In genomic region chr2:168730391-168730790, GRCh38 we compare ENCODE assay signal across 1 cellular context.
TF ChIP-seq lines count a peak whose summit lies in the region.

No MANE protein-coding gene starts in this region.

TF ChIP-seq in HEK293, 187 proteins besides CTCF, POLR2A, EP300 and RAD21 (continued from another document):
- no peak for TF ChIP-seq ZNF26 (tag by site-specific recombination; IDR thresholded peaks at IDR 0.05)
- TF ChIP-seq, protein P1, sequence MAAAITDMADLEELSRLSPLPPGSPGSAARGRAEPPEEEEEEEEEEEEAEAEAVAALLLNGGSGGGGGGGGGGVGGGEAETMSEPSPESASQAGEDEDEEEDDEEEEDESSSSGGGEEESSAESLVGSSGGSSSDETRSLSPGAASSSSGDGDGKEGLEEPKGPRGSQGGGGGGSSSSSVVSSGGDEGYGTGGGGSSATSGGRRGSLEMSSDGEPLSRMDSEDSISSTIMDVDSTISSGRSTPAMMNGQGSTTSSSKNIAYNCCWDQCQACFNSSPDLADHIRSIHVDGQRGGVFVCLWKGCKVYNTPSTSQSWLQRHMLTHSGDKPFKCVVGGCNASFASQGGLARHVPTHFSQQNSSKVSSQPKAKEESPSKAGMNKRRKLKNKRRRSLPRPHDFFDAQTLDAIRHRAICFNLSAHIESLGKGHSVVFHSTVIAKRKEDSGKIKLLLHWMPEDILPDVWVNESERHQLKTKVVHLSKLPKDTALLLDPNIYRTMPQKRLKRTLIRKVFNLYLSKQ (tag by site-specific recombination; IDR thresholded peaks at IDR 0.05; ENCODE audit: borderline replicate concordance) = no peak
- TF ChIP-seq PBX3 (CRISPR knock-in tag; IDR thresholded peaks at IDR 0.05) = no peak
- no peak for TF ChIP-seq ZNF747 (tag by site-specific recombination; IDR thresholded peaks at IDR 0.05)
- no peak for TF ChIP-seq ZNF211 (tag by site-specific recombination; IDR thresholded peaks at IDR 0.05; ENCODE audit: low read depth)
- TF ChIP-seq ZNF449 (tag by site-specific recombination; IDR thresholded peaks at IDR 0.05) = peak; percentile 70; the same call in 1 of the 2 replicates
- TF ChIP-seq REST (tag by site-specific recombination; IDR thresholded peaks at IDR 0.05) = no peak
